In genomic region chr4:139018971-139019758, GRCh38 we compare ENCODE assay signal across 9 cellular contexts. TPM values are rescaled to one million over a fixed set of nuclear protein-coding genes. Genes with fewer than 3 reads are reported as not detected.
A peak's percentile ranks its signal among the peaks of the same experiment; 100 is the strongest.
DNase-seq lines count a peak whose midpoint lies in the region; ATAC-seq and TF ChIP-seq lines count a peak whose summit lies in the region.
"Had no signal": no experiment of that assay in that cellular context is flagged by ENCODE, and none has a peak within 500 bp of the region (broad histone marks: within the 10 kb centered on the region; RNA-seq: fewer than 3 reads in every experiment).

No MANE protein-coding gene starts in this region.

- H3K27ac Mint-ChIP-seq in endodermal cell, result peak overlapping the region; percentile 26
- no peak overlapping the region for H3K27ac Mint-ChIP-seq in mesothelial cell of epicardium

- no peak overlapping the region for H3K9ac ChIP-seq in endodermal cell (ENCODE audit: extremely low read depth, low read length, poor library complexity, severe bottlenecking)

- H3K36me3 ChIP-seq in endodermal cell (ENCODE audit: control insufficient read depth, insufficient read depth, low read length) (peaks cover 16% of the 10 kb centered on the region), psoas muscle (ENCODE audit: insufficient read depth in 1 of 2, low read depth in 1 of 2) (peaks cover 0 to 10% of the 10 kb centered on the region in 2 donors)

- H3K9me3 Mint-ChIP-seq in endodermal cell (no peaks in the 10 kb centered on the region), mesothelial cell of epicardium (no peaks in the 10 kb centered on the region)

- H3K4me3 Mint-ChIP-seq in endodermal cell, result peak overlapping the region; percentile 87
- no peak overlapping the region for H3K4me3 Mint-ChIP-seq in mesothelial cell of epicardium

- H3K27me3 ChIP-seq in endodermal cell (ENCODE audit: control insufficient read depth, insufficient read depth, low read length, poor library complexity, severe bottlenecking), result no peaks in the 10 kb centered on the region
- H3K27me3 ChIP-seq in psoas muscle (ENCODE audit: insufficient read depth in 3 of 3, low read length in 2 of 3), result no peaks in the 10 kb centered on the region

- H3K4me1 Mint-ChIP-seq in endodermal cell, result peaks cover 47% of the 10 kb centered on the region
- peaks cover 42% of the 10 kb centered on the region for H3K4me1 Mint-ChIP-seq in mesothelial cell of epicardium

- DNase-seq in ELR (ENCODE audit: low read depth), result peak; percentile 60
- peak; percentile 79 for DNase-seq in NCI-H82 (lab: John Stamatoyannopoulos, UW)
- DNase-seq in endodermal cell, result peak; percentile 64
- DNase-seq in psoas muscle, result no peak
- no peak for DNase-seq in SKM-1 treated with dmso at 0.1 percent for 144 hours (lab: John Stamatoyannopoulos, UW; ENCODE audit: unreplicated experiment)
- no peak for DNase-seq in mesothelial cell of epicardium (ENCODE audit: low spot score in 2 of 2, unreplicated experiment in 2 of 2)
- DNase-seq in NCI-H2196 (lab: John Stamatoyannopoulos, UW; ENCODE audit: unreplicated experiment), result no peak
- DNase-seq: stimulated activated naive CD4-positive, alpha-beta T cell; T-helper 1 cell had no signal

- H3K4me3 ChIP-seq in endodermal cell (ENCODE audit: low read length) (peak overlapping the region; percentile 75), psoas muscle (no peak overlapping the region)

- no peaks in the 10 kb centered on the region for H3K9me3 ChIP-seq in endodermal cell (ENCODE audit: control insufficient read depth, low read length)
- no peaks in the 10 kb centered on the region for H3K9me3 ChIP-seq in psoas muscle

- ATAC-seq in psoas muscle, result no peak

- 64 to 69% methylated on average over 5 to 10 of the region's 10 CpGs for WGBS in endodermal cell (ENCODE audit: insufficient coverage in 1 of 2, insufficient read length in 1 of 2), 2 experiments
- WGBS in psoas muscle, 3 donors, result 75 to 80% (median 76%) methylated on average over 10 of the region's 10 CpGs

- H3K4me1 ChIP-seq in endodermal cell (ENCODE audit: control insufficient read depth, insufficient read depth, low read length), result peaks cover 15% of the 10 kb centered on the region
- peaks cover 30% of the 10 kb centered on the region for H3K4me1 ChIP-seq in psoas muscle

- peak; percentile 35 for TF ChIP-seq CTCF in endodermal cell (conservative IDR thresholded peaks at IDR 0.05)
- TF ChIP-seq CTCF in psoas muscle (IDR thresholded peaks at IDR 0.05), result no peak
- no peak for TF ChIP-seq CTCF in mesothelial cell of epicardium (IDR thresholded peaks at IDR 0.05; ENCODE audit: unreplicated experiment)

- H3K27me3 Mint-ChIP-seq in endodermal cell (ENCODE audit: insufficient read depth), result no peaks in the 10 kb centered on the region
- no peaks in the 10 kb centered on the region for H3K27me3 Mint-ChIP-seq in mesothelial cell of epicardium (ENCODE audit: low read depth)

- H3K27ac ChIP-seq in endodermal cell (ENCODE audit: low read depth, low read length), result no peak overlapping the region
- peak overlapping the region; percentile 18 for H3K27ac ChIP-seq in psoas muscle

- peaks cover 12% of the 10 kb centered on the region for H3K36me3 Mint-ChIP-seq in endodermal cell (ENCODE audit: low read depth)
- no peaks in the 10 kb centered on the region for H3K36me3 Mint-ChIP-seq in mesothelial cell of epicardium

- intact Hi-C loops in psoas muscle (cut with DNase I), result no loop called here

RNA-seq across cellular contexts. Expression of gene NOCT, which starts 3.6 kb away (rescaled TPM):
- total RNA-seq in endodermal cell (10 to 100 TPM; 11.7 to 22.3 TPM), psoas muscle (10 to 100 TPM; 11.4 to 21.8 (median 15.0) TPM), mesothelial cell of epicardium (6.9 to 8.6 TPM (median 8.3 TPM) in 3 replicates)
- polyA plus RNA-seq in endodermal cell (2013, experiment 1 of 2), result 7.1 TPM
- 7.7 TPM for polyA plus RNA-seq in endodermal cell (2013, experiment 2 of 2)
- polyA plus RNA-seq in psoas muscle, result 1 to 10 TPM; 3.9 to 6.1 (median 4.6) TPM

Comparison
In these comparisons a context has a peak if more than half of its experiments do, and no peak if none do; other contexts are left out.
1. DNase-seq: peak in ELR (single experiment), NCI-H82 (single experiment) and endodermal cell (single experiment); none in psoas muscle (0 of 2), SKM-1 treated with dmso at 0.1 percent for 144 hours (single experiment), mesothelial cell of epicardium (0 of 2) and NCI-H2196 (single experiment).